Comparison of ENCODE assay signal across 1 cellular context in genomic region chr9:123329329-123329955, GRCh38.
TF ChIP-seq lines count a peak whose summit lies in the region.

No MANE protein-coding gene starts in this region.

TF ChIP-seq in K562, 482 proteins besides CTCF, POLR2A, EP300 and RAD21 (continued from another document and continues in another):
- TF ChIP-seq ZHX1 (conservative IDR thresholded peaks at IDR 0.05; ENCODE audit: low read length) (no peak), DPF2 (IDR thresholded peaks at IDR 0.05) (0 out of 2 replicates have a peak, but pooled peaks have one; percentile 32), MAX (CRISPR knock-in tag; IDR thresholded peaks at IDR 0.05) (peak; percentile 49; the same call in 1 of the 2 replicates), USF2 (CRISPR knock-in tag; IDR thresholded peaks at IDR 0.05) (peak; percentile 61), DMBX1 (CRISPR knock-in tag; IDR thresholded peaks at IDR 0.05; ENCODE audit: borderline replicate concordance) (0 out of 2 replicates have a peak, but pooled peaks have one; percentile 21), ZBTB40 (IDR thresholded peaks at IDR 0.05) (0 out of 2 replicates have a peak, but pooled peaks have one; percentile 46), ZBTB40 (CRISPR knock-in tag; IDR thresholded peaks at IDR 0.05) (no peak), NR0B1 (IDR thresholded peaks at IDR 0.05; ENCODE audit: partially characterized antibody) (no peak), SFPQ (IDR thresholded peaks at IDR 0.05; ENCODE audit: low read depth, low read length) (no peak), MEIS2 (IDR thresholded peaks at IDR 0.05; ENCODE audit: partially characterized antibody) (peak; percentile 37), HMBOX1 (IDR thresholded peaks at IDR 0.05) (peak; percentile 52; the same call in 1 of the 2 replicates), GABPB1 (CRISPR knock-in tag; IDR thresholded peaks at IDR 0.05) (peak; percentile 66; the same call in 1 of the 2 replicates), HNRNPLL (IDR thresholded peaks at IDR 0.05; ENCODE audit: low read depth, low read length, poor library complexity, severe bottlenecking) (no peak), NFIX (CRISPR knock-in tag; IDR thresholded peaks at IDR 0.05; ENCODE audit: low read depth) (0 out of 2 replicates have a peak, but pooled peaks have one; percentile 1), TGIF2 (CRISPR knock-in tag; IDR thresholded peaks at IDR 0.05) (no peak), ZBTB43 (CRISPR knock-in tag; IDR thresholded peaks at IDR 0.05) (no peak), NEUROD1 (IDR thresholded peaks at IDR 0.05; ENCODE audit: borderline replicate concordance, low read depth, low read length, partially characterized antibody) (no peak), HDAC3 (IDR thresholded peaks at IDR 0.05; ENCODE audit: borderline replicate concordance, partially characterized antibody) (no peak), ATF3 (IDR thresholded peaks at IDR 0.05) (0 out of 2 replicates have a peak, but pooled peaks have one; percentile 24), ATF3 (CRISPR knock-in tag; conservative IDR thresholded peaks at IDR 0.05) (no peak), PHF8 (IDR thresholded peaks at IDR 0.05; ENCODE audit: borderline replicate concordance, low read length) (0 out of 2 replicates have a peak, but pooled peaks have one; percentile 12), ZNF12 (CRISPR knock-in tag; IDR thresholded peaks at IDR 0.05) (peak; percentile 97), SP1 (CRISPR knock-in tag; IDR thresholded peaks at IDR 0.05) (no peak), TRIM28 (IDR thresholded peaks at IDR 0.05) (no peak), RCOR1 (IDR thresholded peaks at IDR 0.05; ENCODE audit: borderline replicate concordance in 1 of 2, low read depth in 2 of 2, low read length in 2 of 2) (peak in 1 of 2 experiments; percentile 4; a peak in 1 of 4 replicates), ZBTB7A (IDR thresholded peaks at IDR 0.05; ENCODE audit: borderline replicate concordance, control insufficient read depth, low read depth, low read length) (no peak), JUN (IDR thresholded peaks at IDR 0.05; ENCODE audit: borderline replicate concordance, low read depth, low read length) (peak; percentile 26; the same call in 1 of the 2 replicates), JUN (CRISPR knock-in tag; IDR thresholded peaks at IDR 0.05; ENCODE audit: borderline replicate concordance) (no peak), ESRRA (IDR thresholded peaks at IDR 0.05; ENCODE audit: borderline replicate concordance, low read depth) (no peak; the same call in 1 of the 2 replicates), GTF2F1 (IDR thresholded peaks at IDR 0.05; ENCODE audit: low read depth, low read length) (no peak)
